ENCODE assay signal across 8 cellular contexts in the genomic region with DNA sequence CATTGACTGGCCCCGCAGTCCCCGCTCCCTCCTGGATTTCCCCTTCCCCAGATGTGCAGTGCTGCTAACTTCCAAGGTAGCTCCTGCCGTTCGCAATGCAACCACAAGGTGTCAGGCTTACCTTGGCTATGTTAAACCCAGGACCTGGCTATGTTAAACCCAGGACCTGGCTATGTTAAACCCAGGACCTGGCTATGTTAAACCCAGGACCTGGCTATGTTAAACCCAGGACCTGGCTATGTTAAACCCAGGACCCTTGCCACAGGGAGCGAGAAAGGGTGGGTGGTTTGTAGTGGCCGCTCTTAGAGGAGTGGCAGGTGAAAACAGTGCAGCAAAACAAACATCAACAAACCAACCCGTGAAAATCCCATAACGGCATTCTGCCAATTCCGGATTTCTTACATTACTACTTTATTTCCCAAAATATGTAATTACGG. TPM values are rescaled to one million over a fixed set of nuclear protein-coding genes. Genes with fewer than 3 reads are reported as not detected.
DNase-seq lines count a peak whose midpoint lies in the region; ATAC-seq and TF ChIP-seq lines count a peak whose summit lies in the region.

No MANE protein-coding gene starts in this region.

- H3K4me3 Mint-ChIP-seq in CD14-positive monocyte = peak overlapping the region in 1 of 2 donors; percentile 42

- H3K9me3 ChIP-seq in RWPE2 (ENCODE audit: severe bottlenecking) (no peaks in the 10 kb centered on the region), parathyroid adenoma (ENCODE audit: control insufficient read depth, low read length) (no peaks in the 10 kb centered on the region)

- peaks cover 35% of the 10 kb centered on the region for H3K27me3 ChIP-seq in HL-60 (ENCODE audit: insufficient read depth, poor library complexity, severe bottlenecking)
- peaks cover 41% of the 10 kb centered on the region for H3K27me3 ChIP-seq in RWPE2 (ENCODE audit: insufficient read depth, poor library complexity, severe bottlenecking)
- H3K27me3 ChIP-seq in parathyroid adenoma (ENCODE audit: control insufficient read depth, insufficient read depth, low read length) = no peaks in the 10 kb centered on the region

- no peak overlapping the region for H2AFZ ChIP-seq in parathyroid adenoma

- DNase-seq in CD14-positive monocyte (ENCODE audit: low spot score) (peak; percentile 60), HL-60 (ENCODE audit: low read depth in 1 of 2, low spot score in 1 of 2) (peak in 1 of 2 experiments; percentile 66), RWPE2 (ENCODE audit: low spot score) (no peak), germinal center (ENCODE audit: low spot score) (peak; percentile 64), ureter (ENCODE audit: low spot score) (peak; percentile 77)
- DNase-seq in activated effector memory CD4-positive, alpha-beta T cell treated with Interleukin-2 at 50 U/mL for 16 hours = peak; percentile 25

- TF ChIP-seq CTCF in CD14-positive monocyte (IDR thresholded peaks at IDR 0.05) (peak; percentile 59), HL-60 (IDR thresholded peaks at IDR 0.05; ENCODE audit: insufficient read depth, low read length) (peak; percentile 66), RWPE2 (IDR thresholded peaks at IDR 0.05; ENCODE audit: poor library complexity, severe bottlenecking) (peak; percentile 76), parathyroid adenoma (IDR thresholded peaks at IDR 0.05) (peak; percentile 57)

- no peak overlapping the region for H3K27ac Mint-ChIP-seq in CD14-positive monocyte

- H3K36me3 Mint-ChIP-seq in CD14-positive monocyte = peaks cover 0 to 5% of the 10 kb centered on the region in 2 donors

- no peak overlapping the region for H3K9ac ChIP-seq in parathyroid adenoma

- H3K9me3 Mint-ChIP-seq in CD14-positive monocyte = peaks cover 0 to 17% (median 7%) of the 10 kb centered on the region in 7 donors

- no peaks in the 10 kb centered on the region for H3K79me2 ChIP-seq in parathyroid adenoma

- peaks cover 41 to 53% (median 44%) of the 10 kb centered on the region in 3 donors for H3K27me3 Mint-ChIP-seq in CD14-positive monocyte (ENCODE audit: low read depth in 3 of 3)

- H3K27ac ChIP-seq in HL-60 (replicated peaks) (no peak overlapping the region), RWPE2 (ENCODE audit: poor library complexity, severe bottlenecking) (no peak overlapping the region), parathyroid adenoma (no peak overlapping the region)

- H3K4me1 Mint-ChIP-seq in CD14-positive monocyte = peaks cover 5% of the 10 kb centered on the region

- H3K4me2 ChIP-seq in parathyroid adenoma (ENCODE audit: low read length) = no peak overlapping the region

- intact Hi-C loops in CD14-positive monocyte (cut with micrococcal nuclease) = no loop called here

- H3K4me1 ChIP-seq in RWPE2 (ENCODE audit: insufficient read depth, poor library complexity, severe bottlenecking) (peaks cover 4% of the 10 kb centered on the region), parathyroid adenoma (no peaks in the 10 kb centered on the region)

- no peaks in the 10 kb centered on the region for H3K36me3 ChIP-seq in RWPE2 (ENCODE audit: low read depth)
- no peaks in the 10 kb centered on the region for H3K36me3 ChIP-seq in parathyroid adenoma (ENCODE audit: control insufficient read depth, insufficient read depth, low read length)

- H3K4me3 ChIP-seq in HL-60 (replicated peaks; ENCODE audit: insufficient read depth, low read length) = no peak overlapping the region
- no peak overlapping the region for H3K4me3 ChIP-seq in RWPE2 (ENCODE audit: severe bottlenecking)
- H3K4me3 ChIP-seq in parathyroid adenoma (ENCODE audit: low read depth, low read length) = no peak overlapping the region

- ATAC-seq in GM19025 (IDR thresholded peaks at IDR 0.05; ENCODE audit: low read depth, unreplicated experiment) = peak; percentile 47
- peak; percentile 62 for ATAC-seq in RWPE2 (ENCODE audit: low read depth)

RNA-seq across cellular contexts. Expression of a gene that starts 2.9 kb away (rescaled TPM):
- not detected for polyA plus RNA-seq in CD14-positive monocyte
- 1.2 TPM for total RNA-seq in ureter

RNA-seq across cellular contexts. Expression of a gene that starts 17.1 kb away (rescaled TPM):
- not detected for polyA plus RNA-seq in CD14-positive monocyte
- 5.9 TPM for total RNA-seq in ureter
